Comparison of ENCODE assay signal across 34 cellular contexts in the genomic region with DNA sequence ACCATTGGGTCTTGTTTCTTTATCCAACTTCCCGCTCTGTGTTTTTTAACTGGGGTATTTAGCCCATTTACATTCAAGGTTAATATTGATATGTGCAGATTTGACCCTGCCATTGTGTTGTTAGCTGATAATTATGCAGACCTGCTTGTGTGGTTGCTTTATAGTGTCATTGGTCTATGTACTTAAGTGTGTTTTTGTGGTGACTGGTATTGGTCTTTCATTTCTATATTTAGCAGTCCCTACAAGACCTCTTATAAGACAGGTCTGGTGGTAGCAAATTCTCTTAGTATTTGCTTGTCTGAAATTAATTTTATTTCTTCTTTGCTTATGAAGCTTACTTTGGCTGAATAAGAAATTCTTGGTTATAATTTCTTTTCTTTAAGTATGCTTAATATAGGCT.
"Had no signal": no experiment of that assay in that cellular context is flagged by ENCODE, and none has a peak within 500 bp of the region (broad histone marks: within the 10 kb centered on the region; RNA-seq: fewer than 3 reads in every experiment).

No MANE protein-coding gene starts in this region.

- H3K9ac ChIP-seq: KMS-11 had no signal

- H3K4me3 ChIP-seq: MG63 had no signal

- DNase-seq: Karpas-422, Kasumi-1, MG63, MM.1S, MV-4-11, NCI-H1048, NCI-H1092, NCI-H1092 treated with DMSO at 0.1 percent for 48 hours, NCI-H1105, NCI-H1105 treated with DMSO at 0.1 percent for 48 hours, NCI-H1417, NCI-H1417 treated with DMSO at 0.1 percent for 48 hours, NCI-H1436, NCI-H1436 treated with DMSO at 0.1 percent for 48 hours, NCI-H146, NCI-H1694, NCI-H1694 treated with DMSO at 0.1 percent for 48 hours, NCI-H187, NCI-H187 treated with DMSO at 0.1 percent for 48 hours, NCI-H1930, NCI-H2029, NCI-H2029 treated with DMSO at 0.1 percent for 48 hours, NCI-H2081, NCI-H2081 treated with DMSO at 0.1 percent for 48 hours, NCI-H2107, NCI-H2171, NCI-H2171 treated with DMSO at 0.1 percent for 48 hours, NCI-H2227 treated with DMSO at 0.1 percent for 48 hours, NCI-H226, NCI-H345, NCI-H446, NCI-H446 treated with DMSO at 0.1 percent for 48 hours, NCI-H510A had no signal

- H3K27me3 ChIP-seq: MG63 had no signal

- H3K9me3 ChIP-seq: MG63 had no signal

- H3K4me2 ChIP-seq: KMS-11 had no signal

- H3K27ac ChIP-seq: KMS-11 had no signal

- H3K36me3 ChIP-seq: MG63 had no signal
